ENCODE assay signal across 8 cellular contexts in the genomic region with DNA sequence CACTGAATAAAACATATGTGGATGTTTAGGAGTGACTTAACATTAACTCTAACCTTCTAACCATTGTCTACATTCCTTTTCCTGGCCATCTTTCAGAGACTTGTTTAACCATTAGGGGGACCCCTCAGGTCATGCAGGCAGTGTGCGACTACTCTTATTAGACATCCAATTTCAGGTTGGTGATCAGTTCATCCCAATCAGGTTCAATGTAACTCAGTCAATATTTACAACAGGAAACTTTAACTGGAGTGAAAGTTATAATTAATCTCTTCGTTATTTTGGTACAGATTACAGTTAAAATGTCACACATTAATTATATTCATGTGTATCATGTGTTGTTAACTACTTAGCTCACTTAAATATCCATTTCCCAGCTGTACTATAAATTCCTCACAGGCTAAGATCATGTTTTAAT.
DNase-seq lines count a peak whose midpoint lies in the region; ATAC-seq and TF ChIP-seq lines count a peak whose summit lies in the region.

No MANE protein-coding gene starts in this region.

- H3K36me3 ChIP-seq in cardiac muscle cell = no peaks in the 10 kb centered on the region
- H3K36me3 ChIP-seq in right atrium auricular region = no peaks in the 10 kb centered on the region
- no peaks in the 10 kb centered on the region for H3K36me3 ChIP-seq in Karpas-422 (ENCODE audit: insufficient read depth, low read length)
- no peaks in the 10 kb centered on the region for H3K36me3 ChIP-seq in upper lobe of right lung
- H3K36me3 ChIP-seq in esophagus squamous epithelium = no peaks in the 10 kb centered on the region

- H3K4me1 ChIP-seq in cardiac muscle cell (ENCODE audit: low read depth) (no peaks in the 10 kb centered on the region), right atrium auricular region (no peaks in the 10 kb centered on the region), H9 (ENCODE audit: insufficient read depth, low read length) (no peaks in the 10 kb centered on the region), Karpas-422 (ENCODE audit: low read length) (no peaks in the 10 kb centered on the region), upper lobe of right lung (no peaks in the 10 kb centered on the region), esophagus squamous epithelium (no peaks in the 10 kb centered on the region)

- no peak overlapping the region for H2BK20ac ChIP-seq in H9 (ENCODE audit: low read depth, low read length, poor library complexity, severe bottlenecking)

- H3K9ac ChIP-seq in H9 (ENCODE audit: extremely low read depth, insufficient read length, low read length) (no peak overlapping the region), Karpas-422 (ENCODE audit: low read length) (no peak overlapping the region)

- H2BK120ac ChIP-seq in H9 (ENCODE audit: low read depth, low read length, poor library complexity, severe bottlenecking) = no peak overlapping the region

- H3K23ac ChIP-seq in H9 (ENCODE audit: insufficient read length, low read depth, low read length) = no peak overlapping the region

- H4K20me1 ChIP-seq in H9 (ENCODE audit: control insufficient read depth, insufficient read depth, insufficient read length) = no peaks in the 10 kb centered on the region
- no peaks in the 10 kb centered on the region for H4K20me1 ChIP-seq in Karpas-422 (ENCODE audit: insufficient read depth, low read depth, low read length)

- no peak overlapping the region for H4K5ac ChIP-seq in H9 (ENCODE audit: insufficient read length, low read depth, low read length)

- H2AFZ ChIP-seq in H9 (ENCODE audit: low read length) (no peak overlapping the region), Karpas-422 (ENCODE audit: low read length) (no peak overlapping the region)

- H3K36me3 Mint-ChIP-seq in H9 (ENCODE audit: insufficient read depth in 1 of 3, low read depth in 3 of 3) (peaks cover 0 to 1% (median 0%) of the 10 kb centered on the region in 3 experiments; a peak in 1 of 7 replicates), chondrocyte (ENCODE audit: low read depth) (no peaks in the 10 kb centered on the region)

- TF ChIP-seq CTCF in cardiac muscle cell (IDR thresholded peaks at IDR 0.05; ENCODE audit: low read depth, low read length) = peak; percentile 54
- TF ChIP-seq CTCF in right atrium auricular region (IDR thresholded peaks at IDR 0.05) = peak in 1 of 2 donors; percentile 37
- TF ChIP-seq CTCF in H9 (conservative IDR thresholded peaks at IDR 0.05) = peak; percentile 61
- TF ChIP-seq CTCF in chondrocyte (IDR thresholded peaks at IDR 0.05) = peak; percentile 70
- peak; percentile 41 for TF ChIP-seq CTCF in upper lobe of right lung (IDR thresholded peaks at IDR 0.05)
- TF ChIP-seq CTCF in esophagus squamous epithelium (IDR thresholded peaks at IDR 0.05) = peak in 2 of 6 experiments; percentile 9 to 24

- intact Hi-C loops in upper lobe of right lung (cut with DNase I) (no loop called here), esophagus squamous epithelium (cut with DNase I) (no loop called here)

- no peak overlapping the region for H2BK5ac ChIP-seq in H9 (ENCODE audit: insufficient read length, low read length)

- H3K4me3 Mint-ChIP-seq in H9 (no peak overlapping the region), chondrocyte (ENCODE audit: unreplicated experiment) (no peak overlapping the region)

- H3K27ac ChIP-seq in cardiac muscle cell (no peak overlapping the region), right atrium auricular region (no peak overlapping the region), H9 (ENCODE audit: insufficient read length, low read depth, low read length) (no peak overlapping the region), Karpas-422 (ENCODE audit: low read length) (no peak overlapping the region), upper lobe of right lung (no peak overlapping the region), esophagus squamous epithelium (no peak overlapping the region)

- no peak for TF ChIP-seq POLR2A in esophagus squamous epithelium (IDR thresholded peaks at IDR 0.05)

- no peaks in the 10 kb centered on the region for H3K23me2 ChIP-seq in H9 (ENCODE audit: insufficient read length, low read depth, low read length, poor library complexity, severe bottlenecking)

- H3K9me2 ChIP-seq in Karpas-422 (replicated peaks; ENCODE audit: insufficient read depth, low read length) = no peaks in the 10 kb centered on the region

- H3K4me2 ChIP-seq in H9 (ENCODE audit: insufficient read depth, insufficient read length, low read length) (no peak overlapping the region), Karpas-422 (ENCODE audit: low read depth, low read length, poor library complexity, severe bottlenecking) (no peak overlapping the region)

- DNase-seq in cardiac muscle cell (ENCODE audit: low read depth in 1 of 2, low spot score in 1 of 2) (peak; percentile 47 to 65), right atrium auricular region (ENCODE audit: low spot score) (no peak), H9 (no peak), Karpas-422 (peak; percentile 76), chondrocyte (ENCODE audit: low spot score) (no peak), upper lobe of right lung (no peak), putamen (ENCODE audit: low spot score) (no peak), esophagus squamous epithelium (lab: John Stamatoyannopoulos, UW) (no peak)

- H3K27me3 ChIP-seq in cardiac muscle cell (no peaks in the 10 kb centered on the region), right atrium auricular region (no peaks in the 10 kb centered on the region), H9 (ENCODE audit: insufficient read depth, low read length) (no peaks in the 10 kb centered on the region), Karpas-422 (ENCODE audit: low read length) (no peaks in the 10 kb centered on the region), upper lobe of right lung (no peaks in the 10 kb centered on the region), esophagus squamous epithelium (no peaks in the 10 kb centered on the region)

- no peak overlapping the region for H3T11ph ChIP-seq in H9 (ENCODE audit: low read length)

- H3K9me3 Mint-ChIP-seq in H9 = no peaks in the 10 kb centered on the region; a peak in 1 of 5 replicates
- H3K9me3 Mint-ChIP-seq in chondrocyte (ENCODE audit: low read depth) = no peaks in the 10 kb centered on the region

- H3K4ac ChIP-seq in H9 (ENCODE audit: low read depth, low read length) = no peak overlapping the region

- H3K27ac Mint-ChIP-seq in H9 (no peak overlapping the region), chondrocyte (ENCODE audit: unreplicated experiment) (no peak overlapping the region)

- no peaks in the 10 kb centered on the region for H3K79me1 ChIP-seq in H9 (ENCODE audit: insufficient read depth, low read depth, low read length, poor library complexity, severe bottlenecking)

- H3K56ac ChIP-seq in H9 (ENCODE audit: insufficient read length, low read depth, low read length) = no peak overlapping the region

- H4K8ac ChIP-seq in H9 (replicated peaks; ENCODE audit: insufficient read length, low read depth, low read length) = no peak overlapping the region

- no peak overlapping the region for H3K14ac ChIP-seq in H9 (ENCODE audit: insufficient read depth, low read length)

- ATAC-seq in upper lobe of right lung = peak; percentile 58

- H3K9me3 ChIP-seq in cardiac muscle cell (ENCODE audit: low read depth) (no peaks in the 10 kb centered on the region), right atrium auricular region (no peaks in the 10 kb centered on the region), H9 (ENCODE audit: control insufficient read depth, low read depth, low read length) (no peaks in the 10 kb centered on the region), Karpas-422 (ENCODE audit: low read length) (no peaks in the 10 kb centered on the region), upper lobe of right lung (no peaks in the 10 kb centered on the region), esophagus squamous epithelium (no peaks in the 10 kb centered on the region)

- H2BK12ac ChIP-seq in H9 (ENCODE audit: insufficient read length, low read depth, low read length) = no peak overlapping the region

- H3K4me1 Mint-ChIP-seq in H9 (no peaks in the 10 kb centered on the region), chondrocyte (ENCODE audit: low read depth) (no peaks in the 10 kb centered on the region)

- H3K4me3 ChIP-seq in cardiac muscle cell (no peak overlapping the region), right atrium auricular region (no peak overlapping the region), Karpas-422 (ENCODE audit: low read length) (no peak overlapping the region), upper lobe of right lung (no peak overlapping the region), esophagus squamous epithelium (no peak overlapping the region)

- no peak overlapping the region for H2BK15ac ChIP-seq in H9 (ENCODE audit: low read depth, low read length)

- H3K18ac ChIP-seq in H9 (ENCODE audit: insufficient read length, low read depth, low read length) = no peak overlapping the region

- H2AK5ac ChIP-seq in H9 (ENCODE audit: insufficient read length, low read length) = no peak overlapping the region

- H4K91ac ChIP-seq in H9 (ENCODE audit: insufficient read length, low read depth, low read length) = no peak overlapping the region

- H3K79me2 ChIP-seq in H9 (ENCODE audit: insufficient read depth, low read length) = no peaks in the 10 kb centered on the region
- H3K79me2 ChIP-seq in Karpas-422 (ENCODE audit: low read length) = no peaks in the 10 kb centered on the region

- H3K27me3 Mint-ChIP-seq in H9 (ENCODE audit: low read depth) (no peaks in the 10 kb centered on the region), chondrocyte (ENCODE audit: low read depth) (no peaks in the 10 kb centered on the region)

- WGBS in H9 (ENCODE audit: extremely low coverage, insufficient read length, low lambda C conversion rate) = no CpG with 5 or more reads among the region's 2 CpGs
- 54 to 58% methylated on average over 2 of the region's 2 CpGs for WGBS in esophagus squamous epithelium, 2 donors

Comparison
In these comparisons a context has a peak if more than half of its experiments do, and no peak if none do; other contexts are left out.
1. DNase-seq: peak in cardiac muscle cell (2 of 2) and Karpas-422 (single experiment); none in right atrium auricular region (single experiment), H9 (single experiment), chondrocyte (single experiment), upper lobe of right lung (single experiment), putamen (single experiment) and esophagus squamous epithelium (single experiment).